Comparison of ENCODE assay signal across 8 cellular contexts in the genomic region with DNA sequence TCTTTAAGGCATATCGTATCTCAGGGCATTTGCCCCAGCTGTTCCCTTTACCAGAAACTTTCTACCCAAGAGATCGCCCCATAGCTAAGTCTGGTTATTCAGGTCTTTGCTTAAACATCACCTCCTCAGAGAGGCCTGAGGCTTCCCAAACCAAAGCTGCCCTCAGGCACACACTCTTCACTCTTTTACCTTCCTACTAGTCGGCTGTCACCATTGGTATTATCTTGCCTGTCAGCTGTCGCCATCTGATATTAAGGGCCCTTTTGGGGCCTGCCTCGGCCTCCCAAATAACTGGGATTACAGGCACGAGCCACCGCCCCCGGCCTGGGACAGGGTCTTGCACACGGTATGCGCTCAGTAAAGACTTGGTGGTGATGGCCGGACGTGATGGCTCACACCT. TPM values are rescaled to one million over a fixed set of nuclear protein-coding genes. Genes with fewer than 3 reads are reported as not detected.
A peak's percentile ranks its signal among the peaks of the same experiment; 100 is the strongest.
DNase-seq lines count a peak whose midpoint lies in the region; ATAC-seq, FAIRE-seq and TF ChIP-seq lines count a peak whose summit lies in the region.

No MANE protein-coding gene starts in this region.

- peaks cover 4% of the 10 kb centered on the region; the same call in 1 of the 2 replicates for H3K79me1 ChIP-seq in H1 (ENCODE audit: low read depth, low read length)

- POLR2A ChIA-PET in CD4-positive, alpha-beta memory T cell (lab: Charles Lee; ENCODE audit: partially characterized antibody) = interaction anchor here (1.0 to 2.2 kb wide), 8 partner anchors 8 to 196 kb away, joined by 3 to 8 read pairs (median 4); a partner anchor contains a TSS
- POLR2A ChIA-PET in H1 (lab: Charles Lee; ENCODE audit: partially characterized antibody) = interaction anchor here (1.0 to 8.1 kb wide), 16 partner anchors 7 to 163 kb away, joined by 3 to 71 read pairs (median 4); a partner anchor contains a TSS

- no peak for DNase-seq in CD4-positive, alpha-beta memory T cell
- DNase-seq in NT2/D1 (ENCODE audit: low read depth, low spot score) (no peak), H1 (ENCODE audit: low read depth in 1 of 2, low spot score in 2 of 2) (no peak), neural progenitor cell (ENCODE audit: low spot score) (no peak), GM19238 (ENCODE audit: insufficient read length, low spot score) (no peak), DMS153 (lab: John Stamatoyannopoulos, UW) (no peak)

- H2BK12ac ChIP-seq in H1 (ENCODE audit: low read depth, low read length) = no peak overlapping the region

- H3K27me3 Mint-ChIP-seq in CD4-positive, alpha-beta memory T cell = no peaks in the 10 kb centered on the region
- H3K27me3 Mint-ChIP-seq in neural progenitor cell (ENCODE audit: insufficient read depth, low read depth) = peaks cover 6% of the 10 kb centered on the region

- no peak overlapping the region for H3K4ac ChIP-seq in H1 (replicated peaks; ENCODE audit: insufficient read length, low read depth, low read length)

- peaks cover 12% of the 10 kb centered on the region for H3K36me3 ChIP-seq in CD4-positive, alpha-beta memory T cell (ENCODE audit: insufficient read depth, low read length)
- peaks cover 47% of the 10 kb centered on the region for H3K36me3 ChIP-seq in NT2/D1 (ENCODE audit: insufficient read depth, insufficient read length, low read length)
- peaks cover 3 to 32% (median 5%) of the 10 kb centered on the region in 4 experiments; a peak in 4 of 8 replicates for H3K36me3 ChIP-seq in H1 (ENCODE audit: control insufficient read depth in 2 of 4, insufficient read depth in 4 of 4, low read length in 3 of 4)
- H3K36me3 ChIP-seq in neural progenitor cell = no peaks in the 10 kb centered on the region

- TF ChIP-seq POLR2A in H1 (IDR thresholded peaks at IDR 0.05; ENCODE audit: control extremely low read depth in 1 of 2, low read depth in 2 of 2, low read length in 2 of 2) = no peak

- H3K23ac ChIP-seq in H1 (ENCODE audit: insufficient read length) = no peak overlapping the region

- H3K79me2 ChIP-seq in H1 (ENCODE audit: control insufficient read depth in 1 of 2, insufficient read depth in 2 of 2, low read length in 2 of 2) (peaks cover 4 to 27% of the 10 kb centered on the region in 2 experiments; a peak in 3 of 4 replicates), neural progenitor cell (ENCODE audit: low read depth) (peaks cover 34% of the 10 kb centered on the region)

- peak overlapping the region; percentile 77 to 94 (median 90) for H3K27ac Mint-ChIP-seq in CD4-positive, alpha-beta memory T cell
- no peak overlapping the region for H3K27ac Mint-ChIP-seq in neural progenitor cell

- H3K18ac ChIP-seq in H1 (ENCODE audit: extremely low read depth, low read length) = no peak overlapping the region

- no peak for TF ChIP-seq RAD21 in H1 (IDR thresholded peaks at IDR 0.05 in 1 of 2, conservative IDR thresholded peaks at IDR 0.05 in 1 of 2; ENCODE audit: low read depth in 2 of 2, low read length in 2 of 2)

- CTCF ChIA-PET in CD4-positive, alpha-beta memory T cell (lab: Charles Lee; ENCODE audit: partially characterized antibody) = interaction anchor here (1.2 to 4.3 kb wide), 3 partner anchors 9 to 71 kb away, joined by 5 to 35 read pairs (median 5); no protein-coding TSS in a partner anchor
- CTCF ChIA-PET in H1 (lab: Charles Lee; ENCODE audit: partially characterized antibody) = interaction anchor here (0.6 to 6.7 kb wide), 2 partner anchors 11 to 765 kb away, joined by 3 to 62 read pairs; no protein-coding TSS in a partner anchor

- intact Hi-C loops in CD4-positive, alpha-beta memory T cell (cut with micrococcal nuclease) = no loop called here

- no peak overlapping the region for H3K14ac ChIP-seq in H1 (ENCODE audit: insufficient read length)

- H2BK120ac ChIP-seq in H1 (replicated peaks; ENCODE audit: low read depth, low read length) = no peak overlapping the region

- no peak for FAIRE-seq in H1 (lab: Jason Lieb, UNC)

- H2AFZ ChIP-seq in H1 (ENCODE audit: low read length) (no peak overlapping the region), neural progenitor cell (replicated peaks) (no peak overlapping the region)

- no peaks in the 10 kb centered on the region for H3K27me3 ChIP-seq in CD4-positive, alpha-beta memory T cell (ENCODE audit: insufficient read depth, low read length)
- H3K27me3 ChIP-seq in NT2/D1 (ENCODE audit: insufficient read depth, insufficient read length) (no peaks in the 10 kb centered on the region), H1 (replicated peaks in 1 of 4; ENCODE audit: control insufficient read depth in 3 of 4, extremely low read depth in 1 of 4, insufficient read depth in 3 of 4, low read length in 3 of 4) (no peaks in the 10 kb centered on the region), neural progenitor cell (no peaks in the 10 kb centered on the region)

- peaks cover 12 to 25% (median 21%) of the 10 kb centered on the region in 4 donors for H3K4me1 Mint-ChIP-seq in CD4-positive, alpha-beta memory T cell
- H3K4me1 Mint-ChIP-seq in neural progenitor cell = peaks cover 16% of the 10 kb centered on the region

- no peak overlapping the region for H2BK20ac ChIP-seq in H1 (ENCODE audit: low read length)

- peaks cover 57% of the 10 kb centered on the region for H3F3A ChIP-seq in neural progenitor cell (ENCODE audit: low read depth)

- no peak overlapping the region; the same call in 1 of the 2 replicates for H2AK5ac ChIP-seq in H1 (ENCODE audit: low read depth, low read length)

- H3K36me3 Mint-ChIP-seq in CD4-positive, alpha-beta memory T cell = peaks cover 13 to 40% of the 10 kb centered on the region in 2 donors
- H3K36me3 Mint-ChIP-seq in neural progenitor cell = peaks cover 8% of the 10 kb centered on the region

- peak overlapping the region; percentile 83 to 88 (median 87) for H3K4me3 Mint-ChIP-seq in CD4-positive, alpha-beta memory T cell
- peak overlapping the region; percentile 88 for H3K4me3 Mint-ChIP-seq in neural progenitor cell

- WGBS in H1 (ENCODE audit: extremely low coverage in 1 of 2, insufficient coverage in 1 of 2, insufficient read length in 1 of 2, insufficient replicate concordance in 2 of 2, low coverage in 1 of 2, low lambda C conversion rate in 2 of 2, missing lambda C conversion rate in 1 of 2), 2 experiments = 71% methylated on average over 12 of the region's 12 CpGs; no CpG with 5 or more reads in 1 of the 2 experiments

- peaks cover 28% of the 10 kb centered on the region for H3K4me1 ChIP-seq in CD4-positive, alpha-beta memory T cell (ENCODE audit: insufficient read depth, low read length)
- H3K4me1 ChIP-seq in NT2/D1 (ENCODE audit: insufficient read depth, insufficient read length) (peaks cover 6% of the 10 kb centered on the region), H1 (replicated peaks in 1 of 4; ENCODE audit: control insufficient read depth in 3 of 4, insufficient read depth in 4 of 4, low read length in 3 of 4) (peaks cover 0 to 4% (median 2%) of the 10 kb centered on the region in 4 experiments; a peak in 3 of 7 replicates), neural progenitor cell (no peaks in the 10 kb centered on the region)

- no peaks in the 10 kb centered on the region for H3K9me3 ChIP-seq in CD4-positive, alpha-beta memory T cell (ENCODE audit: control insufficient read depth in 1 of 2, low read length in 2 of 2)
- H3K9me3 ChIP-seq in NT2/D1 (ENCODE audit: insufficient read depth, low read length) = no peaks in the 10 kb centered on the region
- H3K9me3 ChIP-seq in H1 (ENCODE audit: insufficient read depth in 2 of 2, low read depth in 1 of 2, low read length in 1 of 2) = no peaks in the 10 kb centered on the region; a peak in 1 of 4 replicates
- H3K9me3 ChIP-seq in neural progenitor cell (ENCODE audit: low read depth) = no peaks in the 10 kb centered on the region

- H3K56ac ChIP-seq in H1 (replicated peaks; ENCODE audit: insufficient read length, low read depth, low read length) = no peak overlapping the region

- H2BK15ac ChIP-seq in H1 (ENCODE audit: low read length) = no peak overlapping the region

- TF ChIP-seq CTCF in H1 (IDR thresholded peaks at IDR 0.05; ENCODE audit: control extremely low read depth in 1 of 3, insufficient read depth in 1 of 3, low read depth in 1 of 3, low read length in 3 of 3) (no peak), neural progenitor cell (IDR thresholded peaks at IDR 0.05) (no peak)

- no peaks in the 10 kb centered on the region for H3K9me3 Mint-ChIP-seq in CD4-positive, alpha-beta memory T cell
- no peaks in the 10 kb centered on the region for H3K9me3 Mint-ChIP-seq in neural progenitor cell

- H4K20me1 ChIP-seq in H1 (replicated peaks in 1 of 2; ENCODE audit: control insufficient read depth in 1 of 2, insufficient read depth in 2 of 2, low read length in 2 of 2) = peaks cover 0 to 9% of the 10 kb centered on the region in 2 experiments
- peaks cover 15% of the 10 kb centered on the region for H4K20me1 ChIP-seq in neural progenitor cell (ENCODE audit: low read depth)

- peak overlapping the region; percentile 67 to 81 for H3K4me2 ChIP-seq in H1 (ENCODE audit: insufficient read depth in 1 of 2, low read depth in 2 of 2, low read length in 2 of 2)
- H3K4me2 ChIP-seq in neural progenitor cell = peak overlapping the region; percentile 83

- TF ChIP-seq EP300 in H1 (IDR thresholded peaks at IDR 0.05; ENCODE audit: borderline replicate concordance in 1 of 2, low read depth in 2 of 2, low read length in 2 of 2) = no peak

- H2BK5ac ChIP-seq in H1 (ENCODE audit: low read depth, low read length) = no peak overlapping the region

- peak overlapping the region; percentile 99 for H3K9ac ChIP-seq in NT2/D1 (ENCODE audit: insufficient read length, low read depth)
- H3K9ac ChIP-seq in H1 (replicated peaks in 1 of 4; ENCODE audit: extremely low read depth in 1 of 4, low read depth in 3 of 4, low read length in 3 of 4) = peak overlapping the region in 3 of 4 experiments; percentile 25 to 95 (median 58); a peak in 3 of 7 replicates
- no peak overlapping the region for H3K9ac ChIP-seq in neural progenitor cell

- H4K91ac ChIP-seq in H1 (replicated peaks; ENCODE audit: insufficient read length, low read length) = no peak overlapping the region

- H3K23me2 ChIP-seq in H1 (ENCODE audit: low read depth, low read length) = peaks cover 6% of the 10 kb centered on the region

- peak overlapping the region; percentile 78 for H3K27ac ChIP-seq in CD4-positive, alpha-beta memory T cell (ENCODE audit: low read depth, low read length)
- no peak overlapping the region for H3K27ac ChIP-seq in H1 (ENCODE audit: low read depth, low read length)
- H3K27ac ChIP-seq in neural progenitor cell = no peak overlapping the region

- H4K8ac ChIP-seq in H1 (ENCODE audit: extremely low read depth, insufficient read depth, low read length) = no peak overlapping the region

- ATAC-seq in GM18511 (IDR thresholded peaks at IDR 0.05; ENCODE audit: unreplicated experiment) (no peak), GM21717 (IDR thresholded peaks at IDR 0.05; ENCODE audit: unreplicated experiment) (no peak)

- H4K5ac ChIP-seq in H1 (ENCODE audit: insufficient read length, low read depth, low read length) = no peak overlapping the region

- H3K4me3 ChIP-seq in CD4-positive, alpha-beta memory T cell (ENCODE audit: low read length in 2 of 2) = no peak overlapping the region
- H3K4me3 ChIP-seq in NT2/D1 (ENCODE audit: insufficient read length, low read depth) (peak overlapping the region; percentile 100), H1 (ENCODE audit: extremely low read depth in 1 of 4, insufficient read depth in 2 of 4, low read depth in 3 of 4, low read length in 4 of 4) (peak overlapping the region; percentile 82 to 91 (median 88); a peak in 7 of 8 replicates), neural progenitor cell (peak overlapping the region; percentile 82)

RNA-seq across cellular contexts. Expression of a gene that starts 1.0 kb away (rescaled TPM):
- 10 to 100 TPM; 14.7 to 17.9 TPM for total RNA-seq in CD4-positive, alpha-beta memory T cell
- 10 to 100 TPM; 61.0 to 65.1 TPM for polyA plus RNA-seq in CD4-positive, alpha-beta memory T cell
- 42.2 and 45.5 TPM in 2 replicates for total RNA-seq in H1 (2021; fragmentation: NEBNext Ultra II Directional; extraction: Animal tissue kit (Norgen Biotek cat#: 25700))
- 42.6 and 58.5 TPM in 2 replicates for polyA plus RNA-seq in H1 (2011; rRNA removed)
- 69.9 TPM for polyA plus RNA-seq in H1 (2011; cell fraction: cytosol; rRNA removed)
- 48.3 TPM for polyA plus RNA-seq in H1 (2011; cell fraction: nucleus; rRNA removed)
- polyA plus RNA-seq in H1 (2012, experiment 1 of 2) = 29.8 to 63.8 TPM (median 59.7 TPM) in 4 replicates
- 33.7 TPM for polyA plus RNA-seq in H1 (2012, experiment 2 of 2)
- 51.0 TPM for polyA plus RNA-seq in H1 (2013, experiment 1 of 2)
- 51.7 TPM for polyA plus RNA-seq in H1 (2013, experiment 2 of 2)
- polyA minus RNA-seq in H1 (2011; rRNA and poly(A)+ RNA removed) = 3.9 and 4.2 TPM in 2 replicates
- polyA minus RNA-seq in H1 (2011; cell fraction: cytosol; rRNA and poly(A)+ RNA removed) = 18.5 TPM
- 9.9 TPM for polyA minus RNA-seq in H1 (2011; cell fraction: nucleus; rRNA and poly(A)+ RNA removed)
- total RNA-seq in neural progenitor cell (ENCODE audit: low replicate concordance) = 17.1 and 42.2 TPM in 2 replicates

RNA-seq across cellular contexts. Expression of a gene that starts 10.3 kb away (rescaled TPM):
- 10 to 100 TPM; 88.6 to 98.4 TPM for total RNA-seq in CD4-positive, alpha-beta memory T cell
- 100 to 1,000 TPM in 1 of 2 donors, 10 to 100 TPM in 1; 77.0 to 105 TPM for polyA plus RNA-seq in CD4-positive, alpha-beta memory T cell
- total RNA-seq in H1 (2021; fragmentation: NEBNext Ultra II Directional; extraction: Animal tissue kit (Norgen Biotek cat#: 25700)) = 73.3 and 76.1 TPM in 2 replicates
- 40.0 and 80.1 TPM in 2 replicates for polyA plus RNA-seq in H1 (2011; rRNA removed)
- 55.5 TPM for polyA plus RNA-seq in H1 (2011; cell fraction: cytosol; rRNA removed)
- polyA plus RNA-seq in H1 (2011; cell fraction: nucleus; rRNA removed) = 103 TPM
- 80.4 to 113 TPM (median 97.5 TPM) in 4 replicates for polyA plus RNA-seq in H1 (2012, experiment 1 of 2)
- 81.2 TPM for polyA plus RNA-seq in H1 (2012, experiment 2 of 2)
- 109 TPM for polyA plus RNA-seq in H1 (2013, experiment 1 of 2)
- polyA plus RNA-seq in H1 (2013, experiment 2 of 2) = 104 TPM
- polyA minus RNA-seq in H1 (2011; rRNA and poly(A)+ RNA removed) = 20.4 and 29.3 TPM in 2 replicates
- 60.7 TPM for polyA minus RNA-seq in H1 (2011; cell fraction: cytosol; rRNA and poly(A)+ RNA removed)
- 34.6 TPM for polyA minus RNA-seq in H1 (2011; cell fraction: nucleus; rRNA and poly(A)+ RNA removed)
- 37.7 and 54.9 TPM in 2 replicates for total RNA-seq in neural progenitor cell (ENCODE audit: low replicate concordance)

RNA-seq across cellular contexts. Expression of a gene that starts 13.4 kb away (rescaled TPM):
- total RNA-seq in CD4-positive, alpha-beta memory T cell = not detected
- polyA plus RNA-seq in CD4-positive, alpha-beta memory T cell = not detected
- 0.17 and 0.25 TPM in 2 replicates for total RNA-seq in H1 (2021; fragmentation: NEBNext Ultra II Directional; extraction: Animal tissue kit (Norgen Biotek cat#: 25700))
- 0.13 and 0.14 TPM in 2 replicates for polyA plus RNA-seq in H1 (2011; rRNA removed)
- 0.23 TPM for polyA plus RNA-seq in H1 (2011; cell fraction: cytosol; rRNA removed)
- polyA plus RNA-seq in H1 (2011; cell fraction: nucleus; rRNA removed) = 0.29 TPM
- polyA plus RNA-seq in H1 (2012, experiment 1 of 2) = 0.25 to 0.41 TPM (median 0.35 TPM) in 4 replicates
- polyA plus RNA-seq in H1 (2012, experiment 2 of 2) = not detected
- polyA plus RNA-seq in H1 (2013, experiment 1 of 2) = 0.20 TPM
- 0.18 TPM for polyA plus RNA-seq in H1 (2013, experiment 2 of 2)
- polyA minus RNA-seq in H1 (2011; rRNA and poly(A)+ RNA removed) = 0.32 TPM in 2 replicates
- polyA minus RNA-seq in H1 (2011; cell fraction: cytosol; rRNA and poly(A)+ RNA removed) = not detected
- not detected for polyA minus RNA-seq in H1 (2011; cell fraction: nucleus; rRNA and poly(A)+ RNA removed)
- 0.06 and 0.07 TPM in 2 replicates for total RNA-seq in neural progenitor cell (ENCODE audit: low replicate concordance)

RNA-seq across cellular contexts. Expression of a gene that starts 17.6 kb away (rescaled TPM):
- total RNA-seq in CD4-positive, alpha-beta memory T cell = 100 to 1,000 TPM; 484 to 499 TPM
- 100 to 1,000 TPM in 1 of 2 donors, 10 to 100 TPM in 1; 87.5 to 151 TPM for polyA plus RNA-seq in CD4-positive, alpha-beta memory T cell
- 1,155 and 1,177 TPM in 2 replicates for total RNA-seq in H1 (2021; fragmentation: NEBNext Ultra II Directional; extraction: Animal tissue kit (Norgen Biotek cat#: 25700))
- polyA plus RNA-seq in H1 (2011; rRNA removed) = 418 and 591 TPM in 2 replicates
- 688 TPM for polyA plus RNA-seq in H1 (2011; cell fraction: cytosol; rRNA removed)
- 550 TPM for polyA plus RNA-seq in H1 (2011; cell fraction: nucleus; rRNA removed)
- polyA plus RNA-seq in H1 (2012, experiment 1 of 2) = 1,095 to 1,152 TPM (median 1,124 TPM) in 4 replicates
- 936 TPM for polyA plus RNA-seq in H1 (2012, experiment 2 of 2)
- 1,404 TPM for polyA plus RNA-seq in H1 (2013, experiment 1 of 2)
- 1,687 TPM for polyA plus RNA-seq in H1 (2013, experiment 2 of 2)
- polyA minus RNA-seq in H1 (2011; rRNA and poly(A)+ RNA removed) = 818 and 963 TPM in 2 replicates
- 466 TPM for polyA minus RNA-seq in H1 (2011; cell fraction: cytosol; rRNA and poly(A)+ RNA removed)
- 318 TPM for polyA minus RNA-seq in H1 (2011; cell fraction: nucleus; rRNA and poly(A)+ RNA removed)
- 437 and 569 TPM in 2 replicates for total RNA-seq in neural progenitor cell (ENCODE audit: low replicate concordance)

RNA-seq across cellular contexts. Expression of a gene that starts 22.5 kb away (rescaled TPM):
- total RNA-seq in CD4-positive, alpha-beta memory T cell = 10 to 100 TPM; 53.8 to 59.1 TPM
- polyA plus RNA-seq in CD4-positive, alpha-beta memory T cell = 10 to 100 TPM; 63.2 to 68.1 TPM
- total RNA-seq in H1 (2021; fragmentation: NEBNext Ultra II Directional; extraction: Animal tissue kit (Norgen Biotek cat#: 25700)) = 103 and 108 TPM in 2 replicates
- polyA plus RNA-seq in H1 (2011; rRNA removed) = 61.0 and 100 TPM in 2 replicates
- polyA plus RNA-seq in H1 (2011; cell fraction: cytosol; rRNA removed) = 56.1 TPM
- 120 TPM for polyA plus RNA-seq in H1 (2011; cell fraction: nucleus; rRNA removed)
- 94.6 to 115 TPM (median 113 TPM) in 4 replicates for polyA plus RNA-seq in H1 (2012, experiment 1 of 2)
- polyA plus RNA-seq in H1 (2012, experiment 2 of 2) = 120 TPM
- polyA plus RNA-seq in H1 (2013, experiment 1 of 2) = 66.3 TPM
- polyA plus RNA-seq in H1 (2013, experiment 2 of 2) = 62.2 TPM
- polyA minus RNA-seq in H1 (2011; rRNA and poly(A)+ RNA removed) = 28.3 and 36.2 TPM in 2 replicates
- polyA minus RNA-seq in H1 (2011; cell fraction: cytosol; rRNA and poly(A)+ RNA removed) = 33.0 TPM
- polyA minus RNA-seq in H1 (2011; cell fraction: nucleus; rRNA and poly(A)+ RNA removed) = 41.7 TPM
- total RNA-seq in neural progenitor cell (ENCODE audit: low replicate concordance) = 21.4 and 51.6 TPM in 2 replicates

Comparison
In these comparisons a context has a peak if more than half of its experiments do, and no peak if none do; other contexts are left out.
1. H3K4me3 ChIP-seq: peak in NT2/D1 (single experiment), H1 (4 of 4) and neural progenitor cell (single experiment); none in CD4-positive, alpha-beta memory T cell (0 of 2).